12 cellular contexts compared by ENCODE assay signal in the genomic region with DNA sequence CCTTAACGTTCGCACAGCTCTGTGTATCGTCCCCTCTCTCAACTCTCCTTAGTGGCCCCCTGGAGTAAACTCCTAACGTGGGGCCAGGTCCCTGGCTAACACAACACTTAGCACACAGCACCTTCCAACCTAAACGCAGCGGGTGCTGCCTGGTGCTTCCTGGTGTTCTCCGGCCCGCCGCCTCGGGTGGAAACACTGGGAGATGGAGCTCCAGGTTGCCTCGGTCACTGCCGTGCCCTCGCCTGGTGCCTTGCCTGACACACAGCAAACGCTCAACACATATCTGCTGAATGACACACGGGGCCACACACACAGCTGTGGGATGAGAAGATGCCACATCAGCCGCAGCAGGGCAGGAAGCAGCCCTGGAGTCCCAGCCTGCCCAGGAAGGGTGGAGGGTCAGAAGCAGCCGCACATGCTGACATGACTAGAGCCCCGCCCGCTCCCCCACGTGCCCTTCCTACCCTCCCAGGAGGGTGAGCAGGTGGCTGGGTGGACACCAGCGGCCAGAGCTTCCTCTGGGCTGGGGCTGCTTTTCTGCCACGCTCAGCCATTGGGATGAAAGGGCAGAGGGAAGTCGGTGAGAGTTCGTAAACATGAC. TPM values are rescaled to one million over a fixed set of nuclear protein-coding genes. Genes with fewer than 3 reads are reported as not detected.
DNase-seq lines count a peak whose midpoint lies in the region; ATAC-seq, FAIRE-seq and TF ChIP-seq lines count a peak whose summit lies in the region.
"Had no signal": no experiment of that assay in that cellular context is flagged by ENCODE, and none has a peak within 500 bp of the region (broad histone marks: within the 10 kb centered on the region; RNA-seq: fewer than 3 reads in every experiment).

No MANE protein-coding gene starts in this region.

- H3K4me3 ChIP-seq in SJCRH30, result no peak overlapping the region
- H3K4me3 ChIP-seq in gastroesophageal sphincter, result no peak overlapping the region
- no peak overlapping the region for H3K4me3 ChIP-seq in smooth muscle cell
- H3K4me3 ChIP-seq: dorsolateral prefrontal cortex, suprapubic skin had no signal

- no peak overlapping the region for H3K4me2 ChIP-seq in smooth muscle cell

- H3K79me2 ChIP-seq in smooth muscle cell (ENCODE audit: low read depth), result no peaks in the 10 kb centered on the region

- H3K9me3 ChIP-seq in SJCRH30 (replicated peaks) (no peaks in the 10 kb centered on the region), gastroesophageal sphincter (no peaks in the 10 kb centered on the region), smooth muscle cell (replicated peaks; ENCODE audit: low read depth) (no peaks in the 10 kb centered on the region)
- H3K9me3 ChIP-seq: suprapubic skin had no signal

- peaks cover 51% of the 10 kb centered on the region for H4K20me1 ChIP-seq in smooth muscle cell (ENCODE audit: low read depth)

- TF ChIP-seq EP300 in gastroesophageal sphincter (IDR thresholded peaks at IDR 0.05), result no peak

- H2AFZ ChIP-seq in smooth muscle cell (ENCODE audit: low read depth), result no peak overlapping the region

- no peaks in the 10 kb centered on the region for H3F3A ChIP-seq in smooth muscle cell (ENCODE audit: low read depth)

- 44 to 66% methylated on average over 5 to 7 of the region's 24 CpGs for WGBS in gastroesophageal sphincter (ENCODE audit: low coverage in 1 of 2), 2 donors
- 92% methylated on average over 24 of the region's 24 CpGs for WGBS in smooth muscle cell (ENCODE audit: low lambda C conversion rate)

- no peak for FAIRE-seq in H54 (lab: Jason Lieb, UNC)

- DNase-seq in H54 (ENCODE audit: insufficient read length, low spot score), result peak; percentile 54
- peak; percentile 74 to 88 for DNase-seq in SJCRH30
- peak; percentile 4 for DNase-seq in renal cortical epithelial cell (ENCODE audit: low read depth)
- no peak for DNase-seq in NCI-H1436 treated with DMSO at 0.1 percent for 48 hours (lab: John Stamatoyannopoulos, UW)
- DNase-seq in smooth muscle cell (lab: John Stamatoyannopoulos, UW; ENCODE audit: unreplicated experiment), result no peak
- DNase-seq: activated CD4-positive, CD25-positive, alpha-beta regulatory T cell treated with anti-CD3 and anti-CD28 coated beads, Interleukin-2, amount 50 U/mL, for 72 hours; dorsolateral prefrontal cortex; NCI-H2107; stimulated activated CD4-positive, alpha-beta T cell treated with anti-CD3 and anti-CD28 coated beads, Interleukin-4, amount 100 ng/mL, for 1 hour had no signal

- H3K36me3 ChIP-seq in SJCRH30 (no peaks in the 10 kb centered on the region), gastroesophageal sphincter (peaks cover 0 to 28% of the 10 kb centered on the region in 2 donors), smooth muscle cell (ENCODE audit: low read depth) (no peaks in the 10 kb centered on the region)

- TF ChIP-seq CTCF in gastroesophageal sphincter (IDR thresholded peaks at IDR 0.05) (no peak), smooth muscle cell (IDR thresholded peaks at IDR 0.05; ENCODE audit: borderline replicate concordance, insufficient read depth, poor library complexity, severe bottlenecking) (no peak)

- ATAC-seq in gastroesophageal sphincter, result peak; percentile 86
- no peak for ATAC-seq in GM21576 (IDR thresholded peaks at IDR 0.05; ENCODE audit: unreplicated experiment)

- H3K9ac ChIP-seq in smooth muscle cell (ENCODE audit: low read depth), result no peak overlapping the region

- peaks cover 19% of the 10 kb centered on the region for H3K4me1 ChIP-seq in SJCRH30
- peaks cover 0 to 3% (median 0%) of the 10 kb centered on the region in 3 donors for H3K4me1 ChIP-seq in gastroesophageal sphincter
- peaks cover 5% of the 10 kb centered on the region for H3K4me1 ChIP-seq in smooth muscle cell (ENCODE audit: low read depth)

- no peaks in the 10 kb centered on the region for H3K27me3 ChIP-seq in SJCRH30
- H3K27me3 ChIP-seq in gastroesophageal sphincter, result no peaks in the 10 kb centered on the region
- no peaks in the 10 kb centered on the region for H3K27me3 ChIP-seq in smooth muscle cell (ENCODE audit: low read depth)
- H3K27me3 ChIP-seq: dorsolateral prefrontal cortex, suprapubic skin had no signal

- H3K27ac ChIP-seq in SJCRH30 (no peak overlapping the region; the same call in 1 of the 2 replicates), gastroesophageal sphincter (no peak overlapping the region), smooth muscle cell (ENCODE audit: low read depth) (no peak overlapping the region)
- H3K27ac ChIP-seq: dorsolateral prefrontal cortex, suprapubic skin had no signal

- TF ChIP-seq POLR2A in H54 (IDR thresholded peaks at IDR 0.05; ENCODE audit: low read depth, low read length), result no peak
- TF ChIP-seq POLR2A in gastroesophageal sphincter (IDR thresholded peaks at IDR 0.05), result no peak

RNA-seq across cellular contexts. Expression of a gene that starts 6.6 kb away (rescaled TPM):
- total RNA-seq in SJCRH30 (2014; rRNA removed; shearing (Covaris generic)), result 39.5 and 40.2 TPM in 2 replicates
- total RNA-seq in gastroesophageal sphincter (10 to 100 TPM; 61.3 to 77.7 (median 69.6) TPM), renal cortical epithelial cell (41.2 and 51.5 TPM in 2 replicates), smooth muscle cell (53.0 and 57.2 TPM in 2 replicates)
- 53.8 and 70.4 TPM in 2 replicates for polyA plus RNA-seq in smooth muscle cell

Comparison
In these comparisons a context has a peak if more than half of its experiments do, and no peak if none do; other contexts are left out.
1. DNase-seq: peak in H54 (single experiment), SJCRH30 (2 of 2) and renal cortical epithelial cell (single experiment); none in NCI-H1436 treated with DMSO at 0.1 percent for 48 hours (single experiment) and smooth muscle cell (single experiment).